In genomic region chr11:61978703-61979661, GRCh38 we compare ENCODE assay signal across 11 cellular contexts. TPM values are rescaled to one million over a fixed set of nuclear protein-coding genes. Genes with fewer than 3 reads are reported as not detected.
DNase-seq lines count a peak whose midpoint lies in the region; ATAC-seq, FAIRE-seq and TF ChIP-seq lines count a peak whose summit lies in the region.
"Had no signal": no experiment of that assay in that cellular context is flagged by ENCODE, and none has a peak within 500 bp of the region (broad histone marks: within the 10 kb centered on the region; RNA-seq: fewer than 3 reads in every experiment).

No MANE protein-coding gene starts in this region.

- POLR2A ChIA-PET in activated CD8-positive, alpha-beta T cell treated with anti-CD3 and anti-CD28 coated beads, Interleukin-2, amount 10 ng/mL, durations not matched to agents 7 days and 5 days (lab: Charles Lee), result interaction anchor here (0.7 to 1.7 kb wide), 2 partner anchors 11 to 43 kb away, joined by 3 to 13 read pairs; partner anchors contain the start of gene FTH1

- no peaks in the 10 kb centered on the region for H3K9me3 Mint-ChIP-seq in CD14-positive monocyte
- H3K9me3 Mint-ChIP-seq in astrocyte (ENCODE audit: unreplicated experiment), result no peaks in the 10 kb centered on the region
- H3K9me3 Mint-ChIP-seq in activated CD8-positive, alpha-beta T cell treated with anti-CD3 and anti-CD28 coated beads, Interleukin-2, amount 10 ng/mL, durations not matched to agents 7 days and 5 days (ENCODE audit: insufficient read depth), result no peaks in the 10 kb centered on the region
- H3K9me3 Mint-ChIP-seq: memory B cell had no signal

- H3K27me3 Mint-ChIP-seq in CD14-positive monocyte (ENCODE audit: low read depth in 3 of 3), result peaks cover 0 to 8% (median 6%) of the 10 kb centered on the region in 3 donors
- H3K27me3 Mint-ChIP-seq in astrocyte (ENCODE audit: low read depth, unreplicated experiment), result peaks cover 20% of the 10 kb centered on the region
- H3K27me3 Mint-ChIP-seq in activated CD8-positive, alpha-beta T cell treated with anti-CD3 and anti-CD28 coated beads, Interleukin-2, amount 10 ng/mL, durations not matched to agents 7 days and 5 days (ENCODE audit: low read depth), result no peaks in the 10 kb centered on the region
- H3K27me3 Mint-ChIP-seq: memory B cell had no signal

- H3K9me3 ChIP-seq in astrocyte (ENCODE audit: insufficient read depth, low read depth, low read length), result no peaks in the 10 kb centered on the region

- ATAC-seq in left cardiac atrium, result peak; percentile 78 to 79
- ATAC-seq in activated CD8-positive, alpha-beta T cell treated with anti-CD3 and anti-CD28 coated beads, Interleukin-2, amount 10 ng/mL, durations not matched to agents 7 days and 5 days, result no peak

- peaks cover 0 to 9% of the 10 kb centered on the region in 2 donors for H3K36me3 Mint-ChIP-seq in CD14-positive monocyte
- no peaks in the 10 kb centered on the region for H3K36me3 Mint-ChIP-seq in astrocyte (ENCODE audit: low read depth, unreplicated experiment)
- H3K36me3 Mint-ChIP-seq in activated CD8-positive, alpha-beta T cell treated with anti-CD3 and anti-CD28 coated beads, Interleukin-2, amount 10 ng/mL, durations not matched to agents 7 days and 5 days (ENCODE audit: low read depth), result no peaks in the 10 kb centered on the region
- H3K36me3 Mint-ChIP-seq: memory B cell had no signal

- H3K36me3 ChIP-seq in astrocyte (ENCODE audit: insufficient read depth, low read length), result no peaks in the 10 kb centered on the region

- H3K27me3 ChIP-seq in astrocyte (ENCODE audit: insufficient read depth, low read length), result no peaks in the 10 kb centered on the region

- intact Hi-C loops in CD14-positive monocyte (cut with micrococcal nuclease) (no loop called here), left cardiac atrium (cut with DNase I) (no loop called here), posterior vena cava (cut with DNase I) (no loop called here)

- H3K4me1 Mint-ChIP-seq in CD14-positive monocyte (peaks cover 50% of the 10 kb centered on the region), astrocyte (ENCODE audit: low read depth, unreplicated experiment) (peaks cover 16% of the 10 kb centered on the region)
- peaks cover 9% of the 10 kb centered on the region for H3K4me1 Mint-ChIP-seq in activated CD8-positive, alpha-beta T cell treated with anti-CD3 and anti-CD28 coated beads, Interleukin-2, amount 10 ng/mL, durations not matched to agents 7 days and 5 days (ENCODE audit: low read depth)

- no peak overlapping the region for H3K4me3 ChIP-seq in astrocyte (ENCODE audit: insufficient read depth, low read depth, low read length)

- H3K4me2 ChIP-seq in astrocyte (ENCODE audit: low read length), result no peak overlapping the region

- DNase-seq in CD14-positive monocyte (ENCODE audit: low spot score), result no peak
- peak; percentile 24 for DNase-seq in astrocyte (ENCODE audit: low read depth)
- DNase-seq in left cardiac atrium, result no peak
- peak; percentile 77 for DNase-seq in posterior vena cava (ENCODE audit: low spot score)
- no peak for DNase-seq in SW480 (ENCODE audit: low spot score)
- DNase-seq in HK-2 (ENCODE audit: unreplicated experiment), result no peak
- no peak for DNase-seq in activated CD8-positive, alpha-beta T cell treated with anti-CD3 and anti-CD28 coated beads, Interleukin-2, amount 10 ng/mL, durations not matched to agents 7 days and 5 days
- no peak for DNase-seq in pons (ENCODE audit: low spot score)
- DNase-seq: activated effector memory CD4-positive, alpha-beta T cell treated with Interleukin-2 at 50 U/mL for 16 hours had no signal

- H3K4me3 Mint-ChIP-seq in CD14-positive monocyte (peak overlapping the region in 1 of 2 donors; percentile 42), astrocyte (ENCODE audit: unreplicated experiment) (no peak overlapping the region)
- no peak overlapping the region for H3K4me3 Mint-ChIP-seq in activated CD8-positive, alpha-beta T cell treated with anti-CD3 and anti-CD28 coated beads, Interleukin-2, amount 10 ng/mL, durations not matched to agents 7 days and 5 days
- H3K4me3 Mint-ChIP-seq: memory B cell had no signal

- no peaks in the 10 kb centered on the region for H3K79me2 ChIP-seq in astrocyte (ENCODE audit: insufficient read depth, low read length)

- no peak overlapping the region for H2AFZ ChIP-seq in astrocyte (ENCODE audit: low read depth, low read length)

- no peaks in the 10 kb centered on the region for H3K4me1 ChIP-seq in astrocyte (ENCODE audit: insufficient read depth, low read length)

- H3K27ac Mint-ChIP-seq in CD14-positive monocyte, result peak overlapping the region in 5 of 7 donors; percentile 47 to 80 (median 62)
- H3K27ac Mint-ChIP-seq in astrocyte (ENCODE audit: unreplicated experiment), result no peak overlapping the region
- no peak overlapping the region for H3K27ac Mint-ChIP-seq in activated CD8-positive, alpha-beta T cell treated with anti-CD3 and anti-CD28 coated beads, Interleukin-2, amount 10 ng/mL, durations not matched to agents 7 days and 5 days
- H3K27ac Mint-ChIP-seq: memory B cell had no signal

- CTCF ChIA-PET in activated CD8-positive, alpha-beta T cell treated with anti-CD3 and anti-CD28 coated beads, Interleukin-2, amount 10 ng/mL, durations not matched to agents 7 days and 5 days (lab: Charles Lee), result no interaction called here

- no peak for TF ChIP-seq CTCF in CD14-positive monocyte (IDR thresholded peaks at IDR 0.05)
- TF ChIP-seq CTCF in astrocyte (IDR thresholded peaks at IDR 0.05; ENCODE audit: insufficient read depth, low read depth, low read length), result no peak

- H3K27ac ChIP-seq in astrocyte (ENCODE audit: low read depth, low read length), result no peak overlapping the region

- FAIRE-seq in astrocyte (lab: Jason Lieb, UNC), result no peak
- FAIRE-seq: endometrium had no signal

- no peak overlapping the region for H3K9ac ChIP-seq in astrocyte (ENCODE audit: low read length)

- H4K20me1 ChIP-seq in astrocyte (ENCODE audit: insufficient read depth, low read length), result no peaks in the 10 kb centered on the region

RNA-seq across cellular contexts. Expression of gene FTH1, which starts 11.5 kb away (rescaled TPM):
- over 10,000 TPM in 1 of 2 donors, 1,000 to 10,000 TPM in 1; 8,968 to 11,239 TPM for polyA plus RNA-seq in CD14-positive monocyte
- total RNA-seq in astrocyte, result 2,052 and 2,092 TPM in 2 replicates
- total RNA-seq in left cardiac atrium, result 1,000 to 10,000 TPM; 2,726 to 3,432 TPM
- 1,000 to 10,000 TPM; 2,679 to 3,454 TPM for total RNA-seq in posterior vena cava
- 100 to 1,000 TPM; 709 to 727 TPM for total RNA-seq in activated CD8-positive, alpha-beta T cell treated with anti-CD3 and anti-CD28 coated beads, Interleukin-2, amount 10 ng/mL, durations not matched to agents 7 days and 5 days

RNA-seq across cellular contexts. Expression of gene BEST1, which starts 28.8 kb away (rescaled TPM):
- 1 to 10 TPM; 5.9 to 7.4 TPM for polyA plus RNA-seq in CD14-positive monocyte
- 0.60 and 0.66 TPM in 2 replicates for total RNA-seq in astrocyte
- 1 to 10 TPM; 3.4 to 3.9 TPM for total RNA-seq in left cardiac atrium
- 1 to 10 TPM; 5.8 to 9.5 TPM for total RNA-seq in posterior vena cava
- total RNA-seq in activated CD8-positive, alpha-beta T cell treated with anti-CD3 and anti-CD28 coated beads, Interleukin-2, amount 10 ng/mL, durations not matched to agents 7 days and 5 days, result not detected

Comparison
In these comparisons a context has a peak if more than half of its experiments do, and no peak if none do; other contexts are left out.
1. DNase-seq: peak in astrocyte (single experiment) and posterior vena cava (single experiment); none in CD14-positive monocyte (single experiment), left cardiac atrium (single experiment), SW480 (single experiment), HK-2 (single experiment), activated CD8-positive, alpha-beta T cell treated with anti-CD3 and anti-CD28 coated beads, Interleukin-2, amount 10 ng/mL, durations not matched to agents 7 days and 5 days (single experiment) and pons (single experiment).
2. H3K27ac Mint-ChIP-seq: peak in CD14-positive monocyte (5 of 7); none in astrocyte (single experiment) and activated CD8-positive, alpha-beta T cell treated with anti-CD3 and anti-CD28 coated beads, Interleukin-2, amount 10 ng/mL, durations not matched to agents 7 days and 5 days (single experiment).